Comparison of ENCODE assay signal across 19 cellular contexts in the genomic region with DNA sequence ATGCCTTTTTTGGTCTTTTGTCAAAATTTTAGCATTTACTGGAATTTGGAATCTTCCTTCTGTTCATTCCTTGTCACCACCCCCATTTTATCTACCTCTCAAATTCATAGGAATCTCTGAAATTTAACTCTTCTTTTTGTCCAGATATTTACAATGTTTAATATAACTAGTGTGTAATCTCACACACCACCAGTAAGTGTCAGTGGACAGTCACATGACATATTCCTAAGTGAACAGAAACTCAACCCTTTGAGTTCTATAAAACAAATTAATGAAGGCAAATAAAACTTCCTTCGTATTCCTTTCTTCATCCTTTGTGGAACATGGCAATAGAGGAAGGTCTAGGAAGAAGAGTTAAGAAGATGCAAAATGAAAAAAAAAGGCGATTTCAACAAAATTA. TPM values are rescaled to one million over a fixed set of nuclear protein-coding genes. Genes with fewer than 3 reads are reported as not detected.
A peak's percentile ranks its signal among the peaks of the same experiment; 100 is the strongest.
DNase-seq lines count a peak whose midpoint lies in the region; ATAC-seq, FAIRE-seq and TF ChIP-seq lines count a peak whose summit lies in the region.
"Had no signal": no experiment of that assay in that cellular context is flagged by ENCODE, and none has a peak within 500 bp of the region (broad histone marks: within the 10 kb centered on the region; RNA-seq: fewer than 3 reads in every experiment).

No MANE protein-coding gene starts in this region.

- FAIRE-seq in islet of Langerhans (lab: Jason Lieb, UNC): peak; percentile 38
- FAIRE-seq: D721Med had no signal

- H3K4me1 Mint-ChIP-seq in HFFc6 (ENCODE audit: low read depth): peaks cover 32% of the 10 kb centered on the region

- H3K9me3 ChIP-seq in WERI-Rb-1 (ENCODE audit: severe bottlenecking) (no peaks in the 10 kb centered on the region), vagina (no peaks in the 10 kb centered on the region)
- H3K9me3 ChIP-seq: ascending aorta, esophagus squamous epithelium, prostate gland, upper lobe of left lung had no signal

- no peaks in the 10 kb centered on the region; the same call in 1 of the 2 replicates for H3K27me3 Mint-ChIP-seq in HFFc6 (ENCODE audit: insufficient read depth)

- peak overlapping the region; percentile 44; the same call in 1 of the 2 replicates for H3K27ac Mint-ChIP-seq in HFFc6

- peak; percentile 50 for TF ChIP-seq CTCF in HFFc6 (IDR thresholded peaks at IDR 0.05)
- TF ChIP-seq CTCF in WERI-Rb-1 (IDR thresholded peaks at IDR 0.05; ENCODE audit: low read depth, low read length): no peak
- no peak for TF ChIP-seq CTCF in vagina (IDR thresholded peaks at IDR 0.05)

- TF ChIP-seq POLR2A in vagina (IDR thresholded peaks at IDR 0.05): no peak

- H3K36me3 Mint-ChIP-seq in HFFc6 (ENCODE audit: low read depth): peaks cover 10% of the 10 kb centered on the region

- in situ Hi-C loops in ACHN (cut with HindIII; ENCODE audit: low pct_ligation_motif_present, low pct_unique_long_range_greater_than_20kb, low sequenced_read_pairs): no loop called here

- H3K27ac ChIP-seq in WERI-Rb-1 (peak overlapping the region; percentile 86), vagina (no peak overlapping the region)
- H3K27ac ChIP-seq: ascending aorta, esophagus squamous epithelium, upper lobe of left lung had no signal

- H3K4me3 ChIP-seq in WERI-Rb-1 (ENCODE audit: low read depth, low read length): no peak overlapping the region
- H3K4me3 ChIP-seq in vagina: no peak overlapping the region
- H3K4me3 ChIP-seq: ascending aorta, esophagus squamous epithelium, prostate gland, upper lobe of left lung had no signal

- H3K27me3 ChIP-seq in WERI-Rb-1 (ENCODE audit: insufficient read depth, low read depth, severe bottlenecking) (no peaks in the 10 kb centered on the region), vagina (no peaks in the 10 kb centered on the region)
- H3K27me3 ChIP-seq: ascending aorta, esophagus squamous epithelium, upper lobe of left lung had no signal

- H3K36me3 ChIP-seq in WERI-Rb-1 (no peaks in the 10 kb centered on the region), vagina (no peaks in the 10 kb centered on the region)
- H3K36me3 ChIP-seq: prostate gland had no signal

- DNase-seq in ACHN: peak; percentile 27
- no peak for DNase-seq in HFFc6
- no peak for DNase-seq in WERI-Rb-1
- DNase-seq in vagina (ENCODE audit: extremely low spot score in 2 of 2): no peak
- no peak for DNase-seq in HuH-7.5 (ENCODE audit: low spot score)
- DNase-seq: cortex of kidney; esophagus squamous epithelium; hypothalamus; NCI-H1694; NCI-H524 treated with DMSO at 0.1 percent for 48 hours; stimulated activated naive CD4-positive, alpha-beta T cell treated with Interleukin-2 at 50 U/mL for 16 hours; T-helper 1 cell; upper lobe of left lung had no signal

- H3K4me1 ChIP-seq in vagina: peaks cover 56% of the 10 kb centered on the region

- no peak for ATAC-seq in GM19035 (IDR thresholded peaks at IDR 0.05; ENCODE audit: unreplicated experiment)
- ATAC-seq in HG03521 (IDR thresholded peaks at IDR 0.05; ENCODE audit: unreplicated experiment): no peak

- H3K9me3 Mint-ChIP-seq in HFFc6: no peaks in the 10 kb centered on the region

- intact Hi-C loops in vagina (cut with DNase I): no loop called here

- H3K4me3 Mint-ChIP-seq in HFFc6: no peak overlapping the region

RNA-seq across cellular contexts. Expression of a gene that starts 26.6 kb away (rescaled TPM):
- 10 to 100 TPM; 23.6 to 32.1 (median 29.8) TPM for total RNA-seq in HFFc6 (2021; fragmentation: NEBNext Ultra II Directional; extraction: Animal tissue kit (Norgen Biotek cat#: 25700))
- 34.9 TPM for total RNA-seq in vagina
